27 cellular contexts compared by ENCODE assay signal in the genomic region with DNA sequence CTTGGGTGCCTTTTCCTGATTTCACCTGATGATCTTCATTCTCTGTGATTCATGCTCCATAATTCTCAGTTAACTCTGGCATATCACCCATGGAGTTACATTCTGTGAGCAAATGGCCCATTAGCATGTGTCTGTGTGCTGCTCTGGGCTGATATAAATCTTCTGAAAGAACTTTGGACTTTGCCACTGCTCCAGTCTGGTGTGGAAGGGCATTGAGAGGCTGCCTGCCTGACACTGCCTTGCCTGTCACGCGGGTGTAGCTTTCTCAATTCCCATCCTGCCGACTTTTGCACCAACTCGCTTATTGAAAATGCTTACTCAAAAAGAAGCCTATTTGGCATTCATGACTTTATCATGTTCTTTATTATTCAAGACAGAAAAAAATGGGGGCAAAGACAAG. TPM values are rescaled to one million over a fixed set of nuclear protein-coding genes. Genes with fewer than 3 reads are reported as not detected.
DNase-seq lines count a peak whose midpoint lies in the region; ATAC-seq and TF ChIP-seq lines count a peak whose summit lies in the region.
"Had no signal": no experiment of that assay in that cellular context is flagged by ENCODE, and none has a peak within 500 bp of the region (broad histone marks: within the 10 kb centered on the region; RNA-seq: fewer than 3 reads in every experiment).

No MANE protein-coding gene starts in this region.

- DNase-seq in NCI-H69 (lab: John Stamatoyannopoulos, UW) (peak; percentile 54), epithelial cell of proximal tubule (ENCODE audit: low read depth) (peak; percentile 9), medulla oblongata (ENCODE audit: extremely low spot score) (peak; percentile 23), GM19240 (ENCODE audit: insufficient read length, low spot score) (no peak), AG08396 (ENCODE audit: low spot score) (no peak)
- DNase-seq: activated CD4-positive, alpha-beta T cell treated with anti-CD3 and anti-CD28 coated beads for 48 hours; activated naive CD4-positive, alpha-beta T cell treated with anti-CD3 and anti-CD28 coated beads, Interleukin-2, amount 10 ng/mL, durations not matched to agents 7 days and 5 days; adrenal gland; body of pancreas; cerebellar nuclear complex; COR-L47; dorsolateral prefrontal cortex; KBM-7; NCI-H1092 treated with DMSO at 0.1 percent for 48 hours; NCI-H2029; posterior cingulate gyrus; SHP77; stimulated activated CD4-positive, alpha-beta T cell treated with anti-CD3 and anti-CD28 coated beads, Interleukin-12 subunit alpha, Interleukin-12 subunit beta, amount 100 ng/mL, for 4 hours; stimulated activated CD4-positive, alpha-beta T cell treated with anti-CD3 and anti-CD28 coated beads, Interleukin-2, amount 100 ng/mL, for 48 hours; stomach; SW 1271 had no signal

- ATAC-seq in HG03378 (IDR thresholded peaks at IDR 0.05; ENCODE audit: unreplicated experiment) = no peak
- no peak for ATAC-seq in GM19467 (IDR thresholded peaks at IDR 0.05; ENCODE audit: unreplicated experiment)
- ATAC-seq: activated T-helper 17 cell treated with anti-CD3 and anti-CD28 coated beads, Interleukin-2, amount 50 U/mL, for 72 hours; body of pancreas; Panc1; sciatic nerve had no signal

- no peak for TF ChIP-seq CTCF in epithelial cell of proximal tubule (conservative IDR thresholded peaks at IDR 0.05; ENCODE audit: low read depth, low read length)

- no peak overlapping the region for H3K4me3 ChIP-seq in epithelial cell of proximal tubule (ENCODE audit: low read depth, low read length)
- H3K4me3 ChIP-seq: adrenal gland, body of pancreas, dorsolateral prefrontal cortex, stomach had no signal

RNA-seq across cellular contexts. Expression of a gene that starts 42.2 kb away (rescaled TPM):
- 0.80 and 1.2 TPM in 2 replicates for total RNA-seq in epithelial cell of proximal tubule
- total RNA-seq: activated T-helper 17 cell treated with anti-CD3 and anti-CD28 coated beads, Interleukin-2, amount 50 U/mL, for 72 hours; G401 had no signal

Comparison
In these comparisons a context has a peak if more than half of its experiments do, and no peak if none do; other contexts are left out.
1. DNase-seq: peak in NCI-H69 (single experiment), epithelial cell of proximal tubule (single experiment) and medulla oblongata (single experiment); none in GM19240 (single experiment) and AG08396 (single experiment).